Comparison of ENCODE assay signal across 14 cellular contexts in the genomic region with DNA sequence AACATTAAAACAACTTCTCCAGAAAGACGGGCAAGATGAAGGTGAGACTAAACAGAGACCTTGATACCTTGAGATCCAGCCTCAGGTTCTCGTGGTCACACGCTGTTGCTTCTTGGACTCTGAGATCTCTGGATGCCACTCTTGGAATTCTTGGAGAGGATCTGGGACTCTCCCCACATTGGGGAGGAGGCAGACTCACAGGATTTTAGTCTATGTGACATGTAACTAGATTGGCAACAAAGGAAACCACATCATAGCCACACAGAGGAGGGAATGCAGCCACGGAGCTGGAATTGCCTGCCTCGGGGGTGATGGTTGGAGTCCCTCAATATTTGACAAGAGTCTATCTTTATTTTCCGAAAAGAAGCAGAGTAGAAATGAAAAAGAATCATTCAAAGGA.
DNase-seq lines count a peak whose midpoint lies in the region; ATAC-seq and TF ChIP-seq lines count a peak whose summit lies in the region.
"Had no signal": no experiment of that assay in that cellular context is flagged by ENCODE, and none has a peak within 500 bp of the region (broad histone marks: within the 10 kb centered on the region; RNA-seq: fewer than 3 reads in every experiment).

No MANE protein-coding gene starts in this region.

- intact Hi-C loops in gastrocnemius medialis (cut with DNase I; ENCODE audit: low total_unique reads), result loop anchor here (2.0 kb wide), 2 partner anchors 75 to 113 kb away; no protein-coding TSS in a partner anchor

- H3K36me3 ChIP-seq in WERI-Rb-1, result no peaks in the 10 kb centered on the region
- no peaks in the 10 kb centered on the region for H3K36me3 ChIP-seq in gastrocnemius medialis
- H3K36me3 ChIP-seq: adrenal gland, gastroesophageal sphincter had no signal

- no peak overlapping the region for H3K4me3 ChIP-seq in WERI-Rb-1 (ENCODE audit: low read depth, low read length)
- H3K4me3 ChIP-seq in gastrocnemius medialis, result peak overlapping the region in 2 of 4 donors; percentile 11 to 24
- H3K4me3 ChIP-seq: adrenal gland, gastroesophageal sphincter had no signal

- peaks cover 35 to 37% of the 10 kb centered on the region in 2 donors for H3K4me1 ChIP-seq in gastrocnemius medialis

- ATAC-seq in gastrocnemius medialis (peak in 1 of 2 donors; percentile 5), GM21825 (IDR thresholded peaks at IDR 0.05; ENCODE audit: unreplicated experiment) (no peak), GM21619 (IDR thresholded peaks at IDR 0.05; ENCODE audit: unreplicated experiment) (no peak)

- TF ChIP-seq CTCF in WERI-Rb-1 (IDR thresholded peaks at IDR 0.05; ENCODE audit: low read depth, low read length) (no peak), gastrocnemius medialis (IDR thresholded peaks at IDR 0.05 in 4 of 5, conservative IDR thresholded peaks at IDR 0.05 in 1 of 5) (no peak)

- H3K9me3 ChIP-seq in WERI-Rb-1 (ENCODE audit: severe bottlenecking), result no peaks in the 10 kb centered on the region
- H3K9me3 ChIP-seq in gastrocnemius medialis, result no peaks in the 10 kb centered on the region
- H3K9me3 ChIP-seq: adrenal gland had no signal

- H3K27ac ChIP-seq in WERI-Rb-1, result peak overlapping the region; percentile 75
- peak overlapping the region; percentile 94 to 98 (median 96) for H3K27ac ChIP-seq in gastrocnemius medialis

- no peaks in the 10 kb centered on the region for H3K27me3 ChIP-seq in WERI-Rb-1 (ENCODE audit: insufficient read depth, low read depth, severe bottlenecking)
- H3K27me3 ChIP-seq in gastrocnemius medialis, result no peaks in the 10 kb centered on the region
- H3K27me3 ChIP-seq: adrenal gland, gastroesophageal sphincter had no signal

- no peak for TF ChIP-seq POLR2A in gastrocnemius medialis (IDR thresholded peaks at IDR 0.05)

- in situ Hi-C loops in gastrocnemius medialis (cut with MboI; ENCODE audit: low sequenced_read_pairs in 4 of 4), result no loop called here

- peak; percentile 27 for DNase-seq in AG20443 (ENCODE audit: low spot score)
- no peak for DNase-seq in WERI-Rb-1
- DNase-seq in hepatic stellate cell (ENCODE audit: low spot score), result peak; percentile 46
- no peak for DNase-seq in gastrocnemius medialis
- no peak for DNase-seq in NCI-H69 (lab: John Stamatoyannopoulos, UW)
- DNase-seq in NCI-H2029 (lab: John Stamatoyannopoulos, UW), result no peak
- DNase-seq: activated B cell treated with CpG ODN at 0.5 μM for 24 hours, AML-193, NCI-H187, NCI-H345 had no signal

Comparison
In these comparisons a context has a peak if more than half of its experiments do, and no peak if none do; other contexts are left out.
1. DNase-seq: peak in AG20443 (single experiment) and hepatic stellate cell (single experiment); none in WERI-Rb-1 (single experiment), gastrocnemius medialis (0 of 2), NCI-H69 (single experiment) and NCI-H2029 (single experiment).